ENCODE assay signal across 18 cellular contexts in genomic region chr1:113515498-113515897, GRCh38.
"Had no signal": no experiment of that assay in that cellular context is flagged by ENCODE, and none has a peak within 500 bp of the region (broad histone marks: within the 10 kb centered on the region; RNA-seq: fewer than 3 reads in every experiment).

No MANE protein-coding gene starts in this region.

- H3K9me3 ChIP-seq: neutrophil had no signal

- H3K27ac ChIP-seq: left ventricle myocardium inferior, neutrophil, skin epidermis, tibial nerve, WERI-Rb-1 had no signal

- H3K36me3 ChIP-seq: left ventricle myocardium inferior, neutrophil, tibial nerve, WERI-Rb-1 had no signal

- H3K27me3 ChIP-seq: neutrophil, tibial nerve had no signal

- H3K4me1 ChIP-seq: tibial nerve had no signal

- DNase-seq: activated CD4-positive, alpha-beta T cell treated with anti-CD3 and anti-CD28 coated beads for 36 hours; activated CD8-positive, alpha-beta memory T cell treated with anti-CD3 and anti-CD28 coated beads, Interleukin-2, amount 50 U/mL, for 4 hours; activated CD8-positive, alpha-beta T cell treated with anti-CD3 and anti-CD28 coated beads, Interleukin-2, amount 10 ng/mL, durations not matched to agents 7 days and 5 days; activated effector memory CD4-positive, alpha-beta T cell treated with anti-CD3 and anti-CD28 coated beads, Interleukin-2, amount 50 U/mL, for 16 hours; activated T-cell treated with anti-CD3 and anti-CD28 coated beads, Interleukin-2, amount 50 U/mL, for 48 hours; cerebellar nuclear complex; dermis blood vessel endothelial cell; erythroblast; kidney; left ventricle myocardium inferior; natural killer cell; stimulated activated CD4-positive, alpha-beta T cell treated with anti-CD3 and anti-CD28 coated beads, Interleukin-4, amount 100 ng/mL, for 24 hours; stimulated activated naive CD4-positive, alpha-beta T cell; T-helper 17 cell; WERI-Rb-1 had no signal

- ATAC-seq: activated CD4-positive, alpha-beta T cell treated with anti-CD3 and anti-CD28 coated beads for 36 hours; activated CD8-positive, alpha-beta T cell treated with anti-CD3 and anti-CD28 coated beads, Interleukin-2, amount 10 ng/mL, durations not matched to agents 7 days and 5 days; natural killer cell; T-helper 17 cell had no signal

- H3K4me3 ChIP-seq: left ventricle myocardium inferior, skin epidermis, tibial nerve had no signal
